1 cellular context compared by ENCODE assay signal in the genomic region with DNA sequence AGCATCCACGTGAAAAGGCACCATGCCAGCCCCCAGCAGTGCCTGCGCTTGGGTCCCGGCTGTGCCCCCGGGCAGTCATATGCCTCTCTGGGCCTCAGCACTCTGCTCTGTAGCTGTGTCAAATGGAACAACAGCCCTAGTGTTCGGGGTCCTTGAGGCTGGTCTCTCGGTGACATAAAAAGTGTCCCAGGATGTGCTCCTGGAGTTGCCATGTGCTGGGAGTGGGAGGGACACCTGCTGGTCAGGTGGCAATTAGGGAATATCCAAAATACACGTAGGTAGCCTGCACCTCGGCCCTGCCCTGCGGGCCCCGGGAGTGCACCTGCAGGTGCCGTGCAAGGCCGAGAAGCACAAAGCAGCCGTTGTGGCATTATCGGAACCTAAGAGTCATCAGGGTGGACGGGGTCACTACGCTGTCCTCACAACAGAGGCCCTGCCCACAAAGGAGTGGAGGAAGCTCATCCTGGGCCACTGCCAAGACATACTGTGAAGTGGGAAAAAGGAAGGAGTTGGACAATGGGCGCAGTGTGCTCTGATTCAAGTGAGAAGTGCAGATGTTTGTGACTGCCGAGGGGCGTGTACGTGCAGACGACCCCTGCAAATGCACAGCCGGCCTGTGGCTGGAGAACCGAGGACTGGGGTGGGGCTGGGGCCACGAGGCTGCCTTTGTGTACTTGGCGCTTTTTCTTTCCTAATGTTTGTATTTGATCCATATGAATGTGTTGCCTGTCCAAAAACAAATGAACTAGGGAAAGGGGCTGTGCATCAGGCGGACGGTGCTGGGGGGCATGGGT.
TF ChIP-seq lines count a peak whose summit lies in the region.

No MANE protein-coding gene starts in this region.

TF ChIP-seq in HepG2, 621 proteins besides CTCF, POLR2A, EP300 and RAD21 (continued from another document and continues in another):
- TF ChIP-seq MAZ (IDR thresholded peaks at IDR 0.05; ENCODE audit: borderline replicate concordance, low read depth, low read length) (peak; percentile 43; the same call in 1 of the 2 replicates), MAZ (CRISPR knock-in tag; IDR thresholded peaks at IDR 0.05; ENCODE audit: low read depth) (peak; percentile 88; the same call in 1 of the 2 replicates), ZNF33A (CRISPR knock-in tag; IDR thresholded peaks at IDR 0.05; ENCODE audit: borderline replicate concordance) (no peak), SNAPC2 (CRISPR knock-in tag; IDR thresholded peaks at IDR 0.05) (peak; percentile 98), ZNF317 (CRISPR knock-in tag; IDR thresholded peaks at IDR 0.05) (peak; percentile 54; the same call in 1 of the 2 replicates), SNRNP70 (IDR thresholded peaks at IDR 0.05; ENCODE audit: low read depth, low read length) (no peak), PAWR (CRISPR knock-in tag; IDR thresholded peaks at IDR 0.05; ENCODE audit: borderline replicate concordance) (no peak; the same call in 1 of the 2 replicates), ZNF546 (CRISPR knock-in tag; conservative IDR thresholded peaks at IDR 0.05) (no peak), ZNF263 (CRISPR knock-in tag; IDR thresholded peaks at IDR 0.05) (peak; percentile 85), GATA4 (IDR thresholded peaks at IDR 0.05; ENCODE audit: borderline replicate concordance, low read depth) (peak; percentile 35; the same call in 1 of the 2 replicates), ZNF891 (CRISPR knock-in tag; IDR thresholded peaks at IDR 0.05) (no peak), AGO1 (IDR thresholded peaks at IDR 0.05; ENCODE audit: low read depth, low read length, poor library complexity, severe bottlenecking) (peak; percentile 48), FOSL2 (CRISPR knock-in tag; IDR thresholded peaks at IDR 0.05) (peak; percentile 98), MXD4 (CRISPR knock-in tag; IDR thresholded peaks at IDR 0.05) (peak; percentile 85), NR2F6 (IDR thresholded peaks at IDR 0.05) (peak; percentile 94), NR2F6 (CRISPR knock-in tag; IDR thresholded peaks at IDR 0.05) (peak; percentile 97), ZNF616 (CRISPR knock-in tag; IDR thresholded peaks at IDR 0.05; ENCODE audit: low read depth) (peak; percentile 80), MEIS2 (CRISPR knock-in tag; IDR thresholded peaks at IDR 0.05) (no peak; the same call in 1 of the 2 replicates), NONO (IDR thresholded peaks at IDR 0.05) (no peak), NONO (CRISPR knock-in tag; conservative IDR thresholded peaks at IDR 0.05) (peak; percentile 97), ZMYM2 (CRISPR knock-in tag; IDR thresholded peaks at IDR 0.05) (peak; percentile 81), ZNF841 (CRISPR knock-in tag; IDR thresholded peaks at IDR 0.05; ENCODE audit: borderline replicate concordance) (no peak), ZNF605 (CRISPR knock-in tag; IDR thresholded peaks at IDR 0.05) (peak; percentile 97), ATAD3A (CRISPR knock-in tag; IDR thresholded peaks at IDR 0.05) (no peak), TBX2 (CRISPR knock-in tag; IDR thresholded peaks at IDR 0.05; ENCODE audit: borderline replicate concordance) (peak; percentile 100), ZFYVE20 (CRISPR knock-in tag; IDR thresholded peaks at IDR 0.05; ENCODE audit: borderline replicate concordance, low read depth) (no peak), ZNF274 (CRISPR knock-in tag; IDR thresholded peaks at IDR 0.05) (peak; percentile 66), ZNF143 (CRISPR knock-in tag; IDR thresholded peaks at IDR 0.05) (peak; percentile 66), ZNF724P (CRISPR knock-in tag; IDR thresholded peaks at IDR 0.05; ENCODE audit: borderline replicate concordance) (no peak)
- TF ChIP-seq, protein P1, sequence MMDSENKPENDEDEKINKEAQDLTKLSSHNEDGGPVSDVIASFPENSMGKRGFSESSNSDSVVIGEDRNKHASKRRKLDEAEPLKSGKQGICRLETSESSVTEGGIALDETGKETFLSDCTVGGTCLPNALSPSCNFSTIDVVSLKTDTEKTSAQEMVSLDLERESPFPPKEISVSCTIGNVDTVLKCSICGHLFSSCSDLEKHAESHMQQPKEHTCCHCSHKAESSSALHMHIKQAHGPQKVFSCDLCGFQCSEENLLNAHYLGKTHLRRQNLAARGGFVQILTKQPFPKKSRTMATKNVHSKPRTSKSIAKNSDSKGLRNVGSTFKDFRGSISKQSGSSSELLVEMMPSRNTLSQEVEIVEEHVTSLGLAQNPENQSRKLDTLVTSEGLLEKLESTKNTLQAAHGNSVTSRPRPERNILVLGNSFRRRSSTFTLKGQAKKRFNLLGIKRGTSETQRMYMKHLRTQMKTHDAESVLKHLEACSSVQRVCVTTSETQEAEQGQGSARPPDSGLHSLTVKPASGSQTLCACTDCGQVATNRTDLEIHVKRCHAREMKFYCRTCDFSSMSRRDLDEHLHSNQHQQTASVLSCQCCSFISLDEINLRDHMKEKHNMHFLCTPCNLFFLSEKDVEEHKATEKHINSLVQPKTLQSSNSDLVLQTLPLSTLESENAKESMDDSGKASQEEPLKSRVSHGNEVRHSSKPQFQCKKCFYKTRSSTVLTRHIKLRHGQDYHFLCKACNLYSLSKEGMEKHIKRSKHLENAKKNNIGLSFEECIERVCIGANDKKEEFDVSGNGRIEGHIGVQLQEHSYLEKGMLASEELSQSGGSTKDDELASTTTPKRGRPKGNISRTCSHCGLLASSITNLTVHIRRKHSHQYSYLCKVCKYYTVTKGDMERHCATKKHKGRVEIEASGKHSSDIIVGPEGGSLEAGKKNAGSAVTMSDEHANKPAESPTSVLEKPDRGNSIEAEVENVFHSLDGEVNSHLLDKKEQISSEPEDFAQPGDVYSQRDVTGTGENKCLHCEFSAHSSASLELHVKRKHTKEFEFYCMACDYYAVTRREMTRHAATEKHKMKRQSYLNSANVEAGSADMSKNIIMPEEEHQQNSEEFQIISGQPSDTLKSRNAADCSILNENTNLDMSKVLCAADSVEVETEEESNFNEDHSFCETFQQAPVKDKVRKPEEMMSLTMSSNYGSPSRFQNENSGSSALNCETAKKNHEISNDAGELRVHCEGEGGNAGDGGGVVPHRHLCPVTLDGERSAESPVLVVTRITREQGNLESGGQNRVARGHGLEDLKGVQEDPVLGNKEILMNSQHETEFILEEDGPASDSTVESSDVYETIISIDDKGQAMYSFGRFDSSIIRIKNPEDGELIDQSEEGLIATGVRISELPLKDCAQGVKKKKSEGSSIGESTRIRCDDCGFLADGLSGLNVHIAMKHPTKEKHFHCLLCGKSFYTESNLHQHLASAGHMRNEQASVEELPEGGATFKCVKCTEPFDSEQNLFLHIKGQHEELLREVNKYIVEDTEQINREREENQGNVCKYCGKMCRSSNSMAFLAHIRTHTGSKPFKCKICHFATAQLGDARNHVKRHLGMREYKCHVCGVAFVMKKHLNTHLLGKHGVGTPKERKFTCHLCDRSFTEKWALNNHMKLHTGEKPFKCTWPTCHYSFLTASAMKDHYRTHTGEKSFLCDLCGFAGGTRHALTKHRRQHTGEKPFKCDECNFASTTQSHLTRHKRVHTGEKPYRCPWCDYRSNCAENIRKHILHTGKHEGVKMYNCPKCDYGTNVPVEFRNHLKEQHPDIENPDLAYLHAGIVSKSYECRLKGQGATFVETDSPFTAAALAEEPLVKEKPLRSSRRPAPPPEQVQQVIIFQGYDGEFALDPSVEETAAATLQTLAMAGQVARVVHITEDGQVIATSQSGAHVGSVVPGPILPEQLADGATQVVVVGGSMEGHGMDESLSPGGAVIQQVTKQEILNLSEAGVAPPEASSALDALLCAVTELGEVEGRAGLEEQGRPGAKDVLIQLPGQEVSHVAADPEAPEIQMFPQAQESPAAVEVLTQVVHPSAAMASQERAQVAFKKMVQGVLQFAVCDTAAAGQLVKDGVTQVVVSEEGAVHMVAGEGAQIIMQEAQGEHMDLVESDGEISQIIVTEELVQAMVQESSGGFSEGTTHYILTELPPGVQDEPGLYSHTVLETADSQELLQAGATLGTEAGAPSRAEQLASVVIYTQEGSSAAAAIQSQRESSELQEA (CRISPR knock-in tag; IDR thresholded peaks at IDR 0.05; ENCODE audit: not compliant biosample characterization): no peak
- TF ChIP-seq, protein P2, sequence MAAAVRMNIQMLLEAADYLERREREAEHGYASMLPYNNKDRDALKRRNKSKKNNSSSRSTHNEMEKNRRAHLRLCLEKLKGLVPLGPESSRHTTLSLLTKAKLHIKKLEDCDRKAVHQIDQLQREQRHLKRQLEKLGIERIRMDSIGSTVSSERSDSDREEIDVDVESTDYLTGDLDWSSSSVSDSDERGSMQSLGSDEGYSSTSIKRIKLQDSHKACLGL (CRISPR knock-in tag; IDR thresholded peaks at IDR 0.05): no peak; the same call in 1 of the 2 replicates
- TF ChIP-seq, protein P3, sequence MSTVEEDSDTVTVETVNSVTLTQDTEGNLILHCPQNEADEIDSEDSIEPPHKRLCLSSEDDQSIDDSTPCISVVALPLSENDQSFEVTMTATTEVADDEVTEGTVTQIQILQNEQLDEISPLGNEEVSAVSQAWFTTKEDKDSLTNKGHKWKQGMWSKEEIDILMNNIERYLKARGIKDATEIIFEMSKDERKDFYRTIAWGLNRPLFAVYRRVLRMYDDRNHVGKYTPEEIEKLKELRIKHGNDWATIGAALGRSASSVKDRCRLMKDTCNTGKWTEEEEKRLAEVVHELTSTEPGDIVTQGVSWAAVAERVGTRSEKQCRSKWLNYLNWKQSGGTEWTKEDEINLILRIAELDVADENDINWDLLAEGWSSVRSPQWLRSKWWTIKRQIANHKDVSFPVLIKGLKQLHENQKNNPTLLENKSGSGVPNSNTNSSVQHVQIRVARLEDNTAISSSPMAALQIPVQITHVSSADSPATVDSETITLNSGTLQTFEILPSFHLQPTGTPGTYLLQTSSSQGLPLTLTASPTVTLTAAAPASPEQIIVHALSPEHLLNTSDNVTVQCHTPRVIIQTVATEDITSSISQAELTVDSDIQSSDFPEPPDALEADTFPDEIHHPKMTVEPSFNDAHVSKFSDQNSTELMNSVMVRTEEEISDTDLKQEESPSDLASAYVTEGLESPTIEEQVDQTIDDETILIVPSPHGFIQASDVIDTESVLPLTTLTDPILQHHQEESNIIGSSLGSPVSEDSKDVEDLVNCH (CRISPR knock-in tag; IDR thresholded peaks at IDR 0.05): no peak
- TF ChIP-seq, protein P4, sequence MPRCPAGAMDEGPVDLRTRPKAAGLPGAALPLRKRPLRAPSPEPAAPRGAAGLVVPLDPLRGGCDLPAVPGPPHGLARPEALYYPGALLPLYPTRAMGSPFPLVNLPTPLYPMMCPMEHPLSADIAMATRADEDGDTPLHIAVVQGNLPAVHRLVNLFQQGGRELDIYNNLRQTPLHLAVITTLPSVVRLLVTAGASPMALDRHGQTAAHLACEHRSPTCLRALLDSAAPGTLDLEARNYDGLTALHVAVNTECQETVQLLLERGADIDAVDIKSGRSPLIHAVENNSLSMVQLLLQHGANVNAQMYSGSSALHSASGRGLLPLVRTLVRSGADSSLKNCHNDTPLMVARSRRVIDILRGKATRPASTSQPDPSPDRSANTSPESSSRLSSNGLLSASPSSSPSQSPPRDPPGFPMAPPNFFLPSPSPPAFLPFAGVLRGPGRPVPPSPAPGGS (CRISPR knock-in tag; IDR thresholded peaks at IDR 0.05): peak; percentile 95
- TF ChIP-seq, protein P5, sequence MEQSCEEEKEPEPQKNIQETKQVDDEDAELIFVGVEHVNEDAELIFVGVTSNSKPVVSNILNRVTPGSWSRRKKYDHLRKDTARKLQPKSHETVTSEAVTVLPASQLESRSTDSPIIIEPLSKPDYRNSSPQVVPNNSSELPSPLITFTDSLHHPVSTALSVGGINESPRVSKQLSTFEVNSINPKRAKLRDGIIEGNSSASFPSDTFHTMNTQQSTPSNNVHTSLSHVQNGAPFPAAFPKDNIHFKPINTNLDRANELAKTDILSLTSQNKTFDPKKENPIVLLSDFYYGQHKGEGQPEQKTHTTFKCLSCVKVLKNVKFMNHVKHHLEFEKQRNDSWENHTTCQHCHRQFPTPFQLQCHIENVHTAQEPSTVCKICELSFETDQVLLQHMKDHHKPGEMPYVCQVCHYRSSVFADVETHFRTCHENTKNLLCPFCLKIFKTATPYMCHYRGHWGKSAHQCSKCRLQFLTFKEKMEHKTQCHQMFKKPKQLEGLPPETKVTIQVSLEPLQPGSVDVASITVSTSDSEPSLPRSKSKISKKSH (CRISPR knock-in tag; IDR thresholded peaks at IDR 0.05; ENCODE audit: borderline replicate concordance): no peak
